Comparison of ENCODE assay signal across 1 cellular context in the genomic region with DNA sequence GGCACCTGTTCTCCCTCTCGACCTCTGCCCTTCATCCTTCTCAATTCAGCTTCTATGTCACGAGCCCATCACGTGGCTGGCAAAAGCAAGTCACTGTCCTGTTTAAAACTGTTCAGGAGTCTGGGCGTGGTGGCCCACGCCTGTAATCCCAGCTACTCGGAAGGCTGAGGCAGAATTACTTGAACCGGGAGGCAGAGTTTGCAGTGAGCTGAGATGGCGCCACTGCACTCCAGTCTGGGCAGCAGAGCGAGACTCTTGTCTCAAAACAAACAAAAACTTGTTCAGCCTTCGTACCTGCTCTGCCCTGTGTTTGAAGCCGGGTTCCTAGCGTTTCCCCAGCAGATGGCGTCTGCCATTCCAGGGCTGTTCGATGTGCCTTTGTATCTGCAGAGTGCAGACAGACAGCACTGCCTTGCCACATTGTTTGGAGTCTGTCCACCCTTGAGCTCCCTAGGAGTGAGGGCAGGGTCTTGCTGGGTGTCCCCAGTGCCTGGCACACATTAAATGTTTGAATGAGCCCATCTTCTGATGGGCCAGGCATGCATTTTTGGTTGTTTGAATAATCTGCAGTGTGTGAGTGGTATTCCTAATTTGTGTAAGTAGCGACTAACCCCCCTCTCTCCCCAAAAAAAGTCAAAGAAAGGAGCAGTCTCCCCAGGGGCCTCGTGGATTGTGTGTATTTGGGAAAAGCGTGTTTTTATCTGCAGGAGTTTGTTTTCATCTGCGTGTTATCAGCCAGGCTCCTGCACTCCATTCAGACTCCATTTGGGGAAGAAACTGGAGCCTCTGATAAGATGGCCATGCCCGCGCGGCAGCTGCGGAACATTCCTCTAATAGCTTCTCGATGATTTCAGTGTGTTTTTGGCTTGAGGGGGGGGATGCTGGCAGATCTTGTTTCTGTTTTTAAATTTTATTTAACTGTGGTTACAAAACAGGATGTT.
TF ChIP-seq lines count a peak whose summit lies in the region.

No MANE protein-coding gene starts in this region.

TF ChIP-seq in HepG2, 621 proteins besides CTCF, POLR2A, EP300 and RAD21 (continued from another document and continues in another):
- TF ChIP-seq, protein P1, sequence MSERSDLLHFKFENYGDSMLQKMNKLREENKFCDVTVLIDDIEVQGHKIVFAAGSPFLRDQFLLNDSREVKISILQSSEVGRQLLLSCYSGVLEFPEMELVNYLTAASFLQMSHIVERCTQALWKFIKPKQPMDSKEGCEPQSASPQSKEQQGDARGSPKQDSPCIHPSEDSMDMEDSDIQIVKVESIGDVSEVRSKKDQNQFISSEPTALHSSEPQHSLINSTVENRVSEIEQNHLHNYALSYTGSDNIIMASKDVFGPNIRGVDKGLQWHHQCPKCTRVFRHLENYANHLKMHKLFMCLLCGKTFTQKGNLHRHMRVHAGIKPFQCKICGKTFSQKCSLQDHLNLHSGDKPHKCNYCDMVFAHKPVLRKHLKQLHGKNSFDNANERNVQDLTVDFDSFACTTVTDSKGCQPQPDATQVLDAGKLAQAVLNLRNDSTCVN (CRISPR knock-in tag; IDR thresholded peaks at IDR 0.05; ENCODE audit: borderline replicate concordance), result no peak
- TF ChIP-seq ONECUT2 (CRISPR knock-in tag; IDR thresholded peaks at IDR 0.05) (no peak), ZNF761 (CRISPR knock-in tag; conservative IDR thresholded peaks at IDR 0.05) (0 out of 2 replicates have a peak, but pooled peaks have one; percentile 36), ZNF792 (CRISPR knock-in tag; IDR thresholded peaks at IDR 0.05) (0 out of 2 replicates have a peak, but pooled peaks have one; percentile 31), MTF2 (CRISPR knock-in tag; IDR thresholded peaks at IDR 0.05; ENCODE audit: borderline replicate concordance) (no peak), SMARCE1 (IDR thresholded peaks at IDR 0.05; ENCODE audit: borderline replicate concordance) (no peak), ZNF263 (CRISPR knock-in tag; IDR thresholded peaks at IDR 0.05) (no peak), ARHGAP35 (CRISPR knock-in tag; IDR thresholded peaks at IDR 0.05; ENCODE audit: borderline replicate concordance) (no peak), XRCC5 (optimal IDR thresholded peaks at IDR 0.05; ENCODE audit: low read length) (peak; percentile 69), DMAP1 (CRISPR knock-in tag; IDR thresholded peaks at IDR 0.05) (no peak), TGIF2 (CRISPR knock-in tag; IDR thresholded peaks at IDR 0.05) (no peak), THAP11 (CRISPR knock-in tag; IDR thresholded peaks at IDR 0.05) (no peak), GATAD2A (CRISPR knock-in tag; IDR thresholded peaks at IDR 0.05) (0 out of 2 replicates have a peak, but pooled peaks have one; percentile 23), ZNF841 (CRISPR knock-in tag; IDR thresholded peaks at IDR 0.05; ENCODE audit: borderline replicate concordance) (no peak), ZNF121 (CRISPR knock-in tag; IDR thresholded peaks at IDR 0.05) (peak; percentile 99), MEIS1 (CRISPR knock-in tag; IDR thresholded peaks at IDR 0.05; ENCODE audit: borderline replicate concordance) (no peak), RARA (CRISPR knock-in tag; IDR thresholded peaks at IDR 0.05) (no peak), ZNF720 (CRISPR knock-in tag; IDR thresholded peaks at IDR 0.05) (no peak), PRPF4 (IDR thresholded peaks at IDR 0.05; ENCODE audit: low read depth, low read length, poor library complexity, severe bottlenecking) (no peak), ZNF775 (CRISPR knock-in tag; IDR thresholded peaks at IDR 0.05; ENCODE audit: borderline replicate concordance) (no peak), RARG (CRISPR knock-in tag; IDR thresholded peaks at IDR 0.05; ENCODE audit: low read depth) (no peak), PAX8 (CRISPR knock-in tag; IDR thresholded peaks at IDR 0.05; ENCODE audit: borderline replicate concordance) (no peak), ZNF292 (CRISPR knock-in tag; IDR thresholded peaks at IDR 0.05; ENCODE audit: borderline replicate concordance, low read depth) (no peak), ZNF782 (CRISPR knock-in tag; IDR thresholded peaks at IDR 0.05; ENCODE audit: borderline replicate concordance) (no peak), YY1 (IDR thresholded peaks at IDR 0.05; ENCODE audit: insufficient read depth, insufficient replicate concordance, low read depth, low read length) (no peak), ZMYM2 (CRISPR knock-in tag; IDR thresholded peaks at IDR 0.05) (0 out of 2 replicates have a peak, but pooled peaks have one; percentile 23), REL (CRISPR knock-in tag; conservative IDR thresholded peaks at IDR 0.05) (no peak), TOE1 (CRISPR knock-in tag; IDR thresholded peaks at IDR 0.05) (no peak), ZNF264 (CRISPR knock-in tag; IDR thresholded peaks at IDR 0.05) (no peak), CREM (IDR thresholded peaks at IDR 0.05) (no peak), CREM (CRISPR knock-in tag; IDR thresholded peaks at IDR 0.05) (no peak), HES4 (CRISPR knock-in tag; IDR thresholded peaks at IDR 0.05; ENCODE audit: borderline replicate concordance) (no peak), NFIC (IDR thresholded peaks at IDR 0.05; ENCODE audit: low read length) (no peak), TCF12 (IDR thresholded peaks at IDR 0.05) (no peak), TCF12 (CRISPR knock-in tag; IDR thresholded peaks at IDR 0.05) (no peak), SSRP1 (CRISPR knock-in tag; IDR thresholded peaks at IDR 0.05) (no peak), AKAP8 (CRISPR knock-in tag; IDR thresholded peaks at IDR 0.05) (no peak), ZNF460 (CRISPR knock-in tag; IDR thresholded peaks at IDR 0.05; ENCODE audit: borderline replicate concordance) (no peak), STAG1 (CRISPR knock-in tag; IDR thresholded peaks at IDR 0.05) (peak; percentile 39; the same call in 1 of the 2 replicates)
- TF ChIP-seq, protein P2, sequence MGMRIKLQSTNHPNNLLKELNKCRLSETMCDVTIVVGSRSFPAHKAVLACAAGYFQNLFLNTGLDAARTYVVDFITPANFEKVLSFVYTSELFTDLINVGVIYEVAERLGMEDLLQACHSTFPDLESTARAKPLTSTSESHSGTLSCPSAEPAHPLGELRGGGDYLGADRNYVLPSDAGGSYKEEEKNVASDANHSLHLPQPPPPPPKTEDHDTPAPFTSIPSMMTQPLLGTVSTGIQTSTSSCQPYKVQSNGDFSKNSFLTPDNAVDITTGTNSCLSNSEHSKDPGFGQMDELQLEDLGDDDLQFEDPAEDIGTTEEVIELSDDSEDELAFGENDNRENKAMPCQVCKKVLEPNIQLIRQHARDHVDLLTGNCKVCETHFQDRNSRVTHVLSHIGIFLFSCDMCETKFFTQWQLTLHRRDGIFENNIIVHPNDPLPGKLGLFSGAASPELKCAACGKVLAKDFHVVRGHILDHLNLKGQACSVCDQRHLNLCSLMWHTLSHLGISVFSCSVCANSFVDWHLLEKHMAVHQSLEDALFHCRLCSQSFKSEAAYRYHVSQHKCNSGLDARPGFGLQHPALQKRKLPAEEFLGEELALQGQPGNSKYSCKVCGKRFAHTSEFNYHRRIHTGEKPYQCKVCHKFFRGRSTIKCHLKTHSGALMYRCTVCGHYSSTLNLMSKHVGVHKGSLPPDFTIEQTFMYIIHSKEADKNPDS (CRISPR knock-in tag; IDR thresholded peaks at IDR 0.05), result no peak
- TF ChIP-seq, protein P3, sequence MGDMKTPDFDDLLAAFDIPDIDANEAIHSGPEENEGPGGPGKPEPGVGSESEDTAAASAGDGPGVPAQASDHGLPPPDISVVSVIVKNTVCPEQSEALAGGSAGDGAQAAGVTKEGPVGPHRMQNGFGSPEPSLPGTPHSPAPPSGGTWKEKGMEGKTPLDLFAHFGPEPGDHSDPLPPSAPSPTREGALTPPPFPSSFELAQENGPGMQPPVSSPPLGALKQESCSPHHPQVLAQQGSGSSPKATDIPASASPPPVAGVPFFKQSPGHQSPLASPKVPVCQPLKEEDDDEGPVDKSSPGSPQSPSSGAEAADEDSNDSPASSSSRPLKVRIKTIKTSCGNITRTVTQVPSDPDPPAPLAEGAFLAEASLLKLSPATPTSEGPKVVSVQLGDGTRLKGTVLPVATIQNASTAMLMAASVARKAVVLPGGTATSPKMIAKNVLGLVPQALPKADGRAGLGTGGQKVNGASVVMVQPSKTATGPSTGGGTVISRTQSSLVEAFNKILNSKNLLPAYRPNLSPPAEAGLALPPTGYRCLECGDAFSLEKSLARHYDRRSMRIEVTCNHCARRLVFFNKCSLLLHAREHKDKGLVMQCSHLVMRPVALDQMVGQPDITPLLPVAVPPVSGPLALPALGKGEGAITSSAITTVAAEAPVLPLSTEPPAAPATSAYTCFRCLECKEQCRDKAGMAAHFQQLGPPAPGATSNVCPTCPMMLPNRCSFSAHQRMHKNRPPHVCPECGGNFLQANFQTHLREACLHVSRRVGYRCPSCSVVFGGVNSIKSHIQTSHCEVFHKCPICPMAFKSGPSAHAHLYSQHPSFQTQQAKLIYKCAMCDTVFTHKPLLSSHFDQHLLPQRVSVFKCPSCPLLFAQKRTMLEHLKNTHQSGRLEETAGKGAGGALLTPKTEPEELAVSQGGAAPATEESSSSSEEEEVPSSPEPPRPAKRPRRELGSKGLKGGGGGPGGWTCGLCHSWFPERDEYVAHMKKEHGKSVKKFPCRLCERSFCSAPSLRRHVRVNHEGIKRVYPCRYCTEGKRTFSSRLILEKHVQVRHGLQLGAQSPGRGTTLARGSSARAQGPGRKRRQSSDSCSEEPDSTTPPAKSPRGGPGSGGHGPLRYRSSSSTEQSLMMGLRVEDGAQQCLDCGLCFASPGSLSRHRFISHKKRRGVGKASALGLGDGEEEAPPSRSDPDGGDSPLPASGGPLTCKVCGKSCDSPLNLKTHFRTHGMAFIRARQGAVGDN (CRISPR knock-in tag; IDR thresholded peaks at IDR 0.05), result peak; percentile 45
- TF ChIP-seq, protein P4, sequence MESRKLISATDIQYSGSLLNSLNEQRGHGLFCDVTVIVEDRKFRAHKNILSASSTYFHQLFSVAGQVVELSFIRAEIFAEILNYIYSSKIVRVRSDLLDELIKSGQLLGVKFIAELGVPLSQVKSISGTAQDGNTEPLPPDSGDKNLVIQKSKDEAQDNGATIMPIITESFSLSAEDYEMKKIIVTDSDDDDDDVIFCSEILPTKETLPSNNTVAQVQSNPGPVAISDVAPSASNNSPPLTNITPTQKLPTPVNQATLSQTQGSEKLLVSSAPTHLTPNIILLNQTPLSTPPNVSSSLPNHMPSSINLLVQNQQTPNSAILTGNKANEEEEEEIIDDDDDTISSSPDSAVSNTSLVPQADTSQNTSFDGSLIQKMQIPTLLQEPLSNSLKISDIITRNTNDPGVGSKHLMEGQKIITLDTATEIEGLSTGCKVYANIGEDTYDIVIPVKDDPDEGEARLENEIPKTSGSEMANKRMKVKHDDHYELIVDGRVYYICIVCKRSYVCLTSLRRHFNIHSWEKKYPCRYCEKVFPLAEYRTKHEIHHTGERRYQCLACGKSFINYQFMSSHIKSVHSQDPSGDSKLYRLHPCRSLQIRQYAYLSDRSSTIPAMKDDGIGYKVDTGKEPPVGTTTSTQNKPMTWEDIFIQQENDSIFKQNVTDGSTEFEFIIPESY (CRISPR knock-in tag; IDR thresholded peaks at IDR 0.05), result peak; percentile 94
- TF ChIP-seq, protein P5, sequence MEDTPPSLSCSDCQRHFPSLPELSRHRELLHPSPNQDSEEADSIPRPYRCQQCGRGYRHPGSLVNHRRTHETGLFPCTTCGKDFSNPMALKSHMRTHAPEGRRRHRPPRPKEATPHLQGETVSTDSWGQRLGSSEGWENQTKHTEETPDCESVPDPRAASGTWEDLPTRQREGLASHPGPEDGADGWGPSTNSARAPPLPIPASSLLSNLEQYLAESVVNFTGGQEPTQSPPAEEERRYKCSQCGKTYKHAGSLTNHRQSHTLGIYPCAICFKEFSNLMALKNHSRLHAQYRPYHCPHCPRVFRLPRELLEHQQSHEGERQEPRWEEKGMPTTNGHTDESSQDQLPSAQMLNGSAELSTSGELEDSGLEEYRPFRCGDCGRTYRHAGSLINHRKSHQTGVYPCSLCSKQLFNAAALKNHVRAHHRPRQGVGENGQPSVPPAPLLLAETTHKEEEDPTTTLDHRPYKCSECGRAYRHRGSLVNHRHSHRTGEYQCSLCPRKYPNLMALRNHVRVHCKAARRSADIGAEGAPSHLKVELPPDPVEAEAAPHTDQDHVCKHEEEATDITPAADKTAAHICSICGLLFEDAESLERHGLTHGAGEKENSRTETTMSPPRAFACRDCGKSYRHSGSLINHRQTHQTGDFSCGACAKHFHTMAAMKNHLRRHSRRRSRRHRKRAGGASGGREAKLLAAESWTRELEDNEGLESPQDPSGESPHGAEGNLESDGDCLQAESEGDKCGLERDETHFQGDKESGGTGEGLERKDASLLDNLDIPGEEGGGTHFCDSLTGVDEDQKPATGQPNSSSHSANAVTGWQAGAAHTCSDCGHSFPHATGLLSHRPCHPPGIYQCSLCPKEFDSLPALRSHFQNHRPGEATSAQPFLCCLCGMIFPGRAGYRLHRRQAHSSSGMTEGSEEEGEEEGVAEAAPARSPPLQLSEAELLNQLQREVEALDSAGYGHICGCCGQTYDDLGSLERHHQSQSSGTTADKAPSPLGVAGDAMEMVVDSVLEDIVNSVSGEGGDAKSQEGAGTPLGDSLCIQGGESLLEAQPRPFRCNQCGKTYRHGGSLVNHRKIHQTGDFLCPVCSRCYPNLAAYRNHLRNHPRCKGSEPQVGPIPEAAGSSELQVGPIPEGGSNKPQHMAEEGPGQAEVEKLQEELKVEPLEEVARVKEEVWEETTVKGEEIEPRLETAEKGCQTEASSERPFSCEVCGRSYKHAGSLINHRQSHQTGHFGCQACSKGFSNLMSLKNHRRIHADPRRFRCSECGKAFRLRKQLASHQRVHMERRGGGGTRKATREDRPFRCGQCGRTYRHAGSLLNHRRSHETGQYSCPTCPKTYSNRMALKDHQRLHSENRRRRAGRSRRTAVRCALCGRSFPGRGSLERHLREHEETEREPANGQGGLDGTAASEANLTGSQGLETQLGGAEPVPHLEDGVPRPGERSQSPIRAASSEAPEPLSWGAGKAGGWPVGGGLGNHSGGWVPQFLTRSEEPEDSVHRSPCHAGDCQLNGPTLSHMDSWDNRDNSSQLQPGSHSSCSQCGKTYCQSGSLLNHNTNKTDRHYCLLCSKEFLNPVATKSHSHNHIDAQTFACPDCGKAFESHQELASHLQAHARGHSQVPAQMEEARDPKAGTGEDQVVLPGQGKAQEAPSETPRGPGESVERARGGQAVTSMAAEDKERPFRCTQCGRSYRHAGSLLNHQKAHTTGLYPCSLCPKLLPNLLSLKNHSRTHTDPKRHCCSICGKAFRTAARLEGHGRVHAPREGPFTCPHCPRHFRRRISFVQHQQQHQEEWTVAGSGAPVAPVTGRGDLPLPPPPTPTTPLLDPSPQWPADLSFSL (CRISPR knock-in tag; IDR thresholded peaks at IDR 0.05), result no peak
- TF ChIP-seq, protein P6, sequence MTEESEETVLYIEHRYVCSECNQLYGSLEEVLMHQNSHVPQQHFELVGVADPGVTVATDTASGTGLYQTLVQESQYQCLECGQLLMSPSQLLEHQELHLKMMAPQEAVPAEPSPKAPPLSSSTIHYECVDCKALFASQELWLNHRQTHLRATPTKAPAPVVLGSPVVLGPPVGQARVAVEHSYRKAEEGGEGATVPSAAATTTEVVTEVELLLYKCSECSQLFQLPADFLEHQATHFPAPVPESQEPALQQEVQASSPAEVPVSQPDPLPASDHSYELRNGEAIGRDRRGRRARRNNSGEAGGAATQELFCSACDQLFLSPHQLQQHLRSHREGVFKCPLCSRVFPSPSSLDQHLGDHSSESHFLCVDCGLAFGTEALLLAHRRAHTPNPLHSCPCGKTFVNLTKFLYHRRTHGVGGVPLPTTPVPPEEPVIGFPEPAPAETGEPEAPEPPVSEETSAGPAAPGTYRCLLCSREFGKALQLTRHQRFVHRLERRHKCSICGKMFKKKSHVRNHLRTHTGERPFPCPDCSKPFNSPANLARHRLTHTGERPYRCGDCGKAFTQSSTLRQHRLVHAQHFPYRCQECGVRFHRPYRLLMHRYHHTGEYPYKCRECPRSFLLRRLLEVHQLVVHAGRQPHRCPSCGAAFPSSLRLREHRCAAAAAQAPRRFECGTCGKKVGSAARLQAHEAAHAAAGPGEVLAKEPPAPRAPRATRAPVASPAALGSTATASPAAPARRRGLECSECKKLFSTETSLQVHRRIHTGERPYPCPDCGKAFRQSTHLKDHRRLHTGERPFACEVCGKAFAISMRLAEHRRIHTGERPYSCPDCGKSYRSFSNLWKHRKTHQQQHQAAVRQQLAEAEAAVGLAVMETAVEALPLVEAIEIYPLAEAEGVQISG (CRISPR knock-in tag; IDR thresholded peaks at IDR 0.05), result 0 out of 2 replicates have a peak, but pooled peaks have one; percentile 24
